In genomic region chr12:109995703-109996482, GRCh38 we compare ENCODE assay signal across 8 cellular contexts. TPM values are rescaled to one million over a fixed set of nuclear protein-coding genes. Genes with fewer than 3 reads are reported as not detected.
DNase-seq lines count a peak whose midpoint lies in the region; ATAC-seq and TF ChIP-seq lines count a peak whose summit lies in the region.

A gene with protein sequence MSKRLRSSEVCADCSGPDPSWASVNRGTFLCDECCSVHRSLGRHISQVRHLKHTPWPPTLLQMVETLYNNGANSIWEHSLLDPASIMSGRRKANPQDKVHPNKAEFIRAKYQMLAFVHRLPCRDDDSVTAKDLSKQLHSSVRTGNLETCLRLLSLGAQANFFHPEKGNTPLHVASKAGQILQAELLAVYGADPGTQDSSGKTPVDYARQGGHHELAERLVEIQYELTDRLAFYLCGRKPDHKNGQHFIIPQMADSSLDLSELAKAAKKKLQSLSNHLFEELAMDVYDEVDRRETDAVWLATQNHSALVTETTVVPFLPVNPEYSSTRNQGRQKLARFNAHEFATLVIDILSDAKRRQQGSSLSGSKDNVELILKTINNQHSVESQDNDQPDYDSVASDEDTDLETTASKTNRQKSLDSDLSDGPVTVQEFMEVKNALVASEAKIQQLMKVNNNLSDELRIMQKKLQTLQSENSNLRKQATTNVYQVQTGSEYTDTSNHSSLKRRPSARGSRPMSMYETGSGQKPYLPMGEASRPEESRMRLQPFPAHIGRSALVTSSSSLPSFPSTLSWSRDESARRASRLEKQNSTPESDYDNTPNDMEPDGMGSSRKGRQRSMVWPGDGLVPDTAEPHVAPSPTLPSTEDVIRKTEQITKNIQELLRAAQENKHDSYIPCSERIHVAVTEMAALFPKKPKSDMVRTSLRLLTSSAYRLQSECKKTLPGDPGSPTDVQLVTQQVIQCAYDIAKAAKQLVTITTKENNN (minus strand): TSS chr12:109996368. CDS start chr12:109996224, 144 bp downstream.

- H3K27ac ChIP-seq in mucosa of rectum (ENCODE audit: low read depth in 2 of 2, low read length in 2 of 2) = peak within 1 kb of the TSS; percentile 66 to 91

- H3K9ac ChIP-seq in mucosa of rectum (ENCODE audit: low read depth in 1 of 2, low read length in 2 of 2) = peak within 1 kb of the TSS; percentile 82 to 88

- H3K27ac Mint-ChIP-seq in activated T-cell treated with anti-CD3 and anti-CD28 coated beads, Interleukin-2, amount 50 U/mL, for 24 hours = peak within 1 kb of the TSS; percentile 95

- H3K27me3 ChIP-seq in mucosa of rectum (ENCODE audit: control insufficient read depth in 2 of 2, insufficient read depth in 2 of 2, low read length in 2 of 2) = no peaks in the 10 kb centered on the region

- peak; percentile 66 for ATAC-seq in GM21723 (IDR thresholded peaks at IDR 0.05; ENCODE audit: unreplicated experiment)

- no peaks in the 10 kb centered on the region for H3K9me3 Mint-ChIP-seq in activated T-cell treated with anti-CD3 and anti-CD28 coated beads, Interleukin-2, amount 50 U/mL, for 24 hours

- peak within 1 kb of the TSS; percentile 97 for H3K4me3 Mint-ChIP-seq in activated T-cell treated with anti-CD3 and anti-CD28 coated beads, Interleukin-2, amount 50 U/mL, for 24 hours

- peak within 1 kb of the TSS; percentile 89 to 93 for H3K4me3 ChIP-seq in mucosa of rectum (ENCODE audit: low read length in 2 of 2)

- DNase-seq in DMS114 treated with DMSO at 0.1 percent for 48 hours (lab: John Stamatoyannopoulos, UW; ENCODE audit: unreplicated experiment) = peak; percentile 87
- DNase-seq in KG1 (lab: John Stamatoyannopoulos, UW) = peak; percentile 94
- peak; percentile 92 for DNase-seq in activated T-cell treated with anti-CD3 and anti-CD28 coated beads, Interleukin-2, amount 50 U/mL, for 24 hours
- peak; percentile 94 to 95 for DNase-seq in erythroblast (lab: John Stamatoyannopoulos, UW)
- DNase-seq in stimulated activated CD8-positive, alpha-beta memory T cell treated with anti-CD3 and anti-CD28 coated beads, Interleukin-4, amount 100 ng/mL, for 4 hours (ENCODE audit: low read depth in 2 of 2, low spot score in 1 of 2) = peak; percentile 83 to 86

- peaks cover 48% of the 10 kb centered on the region for H3K36me3 Mint-ChIP-seq in activated T-cell treated with anti-CD3 and anti-CD28 coated beads, Interleukin-2, amount 50 U/mL, for 24 hours (ENCODE audit: low read depth)

- peak; percentile 69 for TF ChIP-seq POLR2A in erythroblast (IDR thresholded peaks at IDR 0.05; ENCODE audit: low read length)

- H3K27me3 Mint-ChIP-seq in activated T-cell treated with anti-CD3 and anti-CD28 coated beads, Interleukin-2, amount 50 U/mL, for 24 hours = no peaks in the 10 kb centered on the region

- H3K4me1 ChIP-seq in mucosa of rectum (ENCODE audit: control insufficient read depth in 2 of 2, insufficient read depth in 2 of 2, low read length in 2 of 2) = peaks cover 20 to 23% of the 10 kb centered on the region in 2 donors

- peaks cover 4 to 7% of the 10 kb centered on the region in 2 donors for H3K36me3 ChIP-seq in mucosa of rectum (ENCODE audit: control insufficient read depth in 2 of 2, insufficient read depth in 2 of 2, low read length in 2 of 2)

- peaks cover 66% of the 10 kb centered on the region for H3K4me1 Mint-ChIP-seq in activated T-cell treated with anti-CD3 and anti-CD28 coated beads, Interleukin-2, amount 50 U/mL, for 24 hours (ENCODE audit: low read depth)

- no peaks in the 10 kb centered on the region for H3K9me3 ChIP-seq in mucosa of rectum (ENCODE audit: control insufficient read depth in 2 of 2, low read length in 2 of 2)

TF ChIP-seq in PFSK-1, 5 proteins besides CTCF, POLR2A, EP300 and RAD21:
- TF ChIP-seq POLR2AphosphoS5 (IDR thresholded peaks at IDR 0.05; ENCODE audit: low read depth, low read length) = peak; percentile 93
- peak; percentile 81 for TF ChIP-seq FOXP2 (optimal IDR thresholded peaks at IDR 0.05; ENCODE audit: borderline replicate concordance, extremely low read depth, extremely low read length, insufficient read depth)
- TF ChIP-seq SIN3A (IDR thresholded peaks at IDR 0.05; ENCODE audit: borderline replicate concordance, insufficient read depth, low read length) = no peak
- TF ChIP-seq TAF1 (IDR thresholded peaks at IDR 0.05; ENCODE audit: borderline replicate concordance, insufficient read depth, low read length) = peak; percentile 39; the same call in 1 of the 2 replicates
TF ChIP-seq in PFSK-1: peak in this region for 3.

RNA-seq across cellular contexts. Expression of the gene that starts here (rescaled TPM):
- polyA plus RNA-seq in PFSK-1 (2012; ENCODE audit: insufficient read length, low read depth) = 30.4 TPM

Comparison
In these comparisons a context has a peak if more than half of its experiments do, and no peak if none do; other contexts are left out.
1. Peak in every context shown above with its lines: DNase-seq, ATAC-seq, H3K4me3 ChIP-seq and H3K27ac ChIP-seq.